In genomic region chr4:53456178-53456577, GRCh38 we compare ENCODE assay signal across 30 cellular contexts.
"Had no signal": no experiment of that assay in that cellular context is flagged by ENCODE, and none has a peak within 500 bp of the region (broad histone marks: within the 10 kb centered on the region; RNA-seq: fewer than 3 reads in every experiment).

No MANE protein-coding gene starts in this region.

- DNase-seq: activated CD4-positive, alpha-beta memory T cell treated with anti-CD3 and anti-CD28 coated beads, Interleukin-2, amount 10 ng/mL, durations not matched to agents 7 days and 5 days; activated CD4-positive, alpha-beta T cell treated with anti-CD3 and anti-CD28 coated beads for 1 hour; activated CD4-positive, alpha-beta T cell treated with anti-CD3 and anti-CD28 coated beads for 4 hours; activated CD4-positive, alpha-beta T cell treated with anti-CD3 and anti-CD28 coated beads, Interleukin-2, amount 10 ng/mL, durations not matched to agents 7 days and 5 days; activated CD4-positive, alpha-beta T cell treated with anti-CD3 and anti-CD28 coated beads, Interleukin-2, amount 50 U/mL, for 4 hours; activated CD8-positive, alpha-beta memory T cell treated with anti-CD3 and anti-CD28 coated beads, Interleukin-2, amount 50 U/mL, for 48 hours; activated gamma-delta T cell; activated naive CD4-positive, alpha-beta T cell; activated naive CD4-positive, alpha-beta T cell treated with anti-CD3 and anti-CD28 coated beads, Interleukin-2, amount 10 ng/mL, durations not matched to agents 7 days and 5 days; activated naive CD8-positive, alpha-beta T cell treated with anti-CD3 and anti-CD28 coated beads, Interleukin-2, amount 10 ng/mL, durations not matched to agents 7 days and 5 days; activated T-cell treated with anti-CD3 and anti-CD28 coated beads for 4 hours; activated T-cell treated with anti-CD3 and anti-CD28 coated beads, Interleukin-2, amount 50 U/mL, for 24 hours; activated T-cell treated with anti-CD3 and anti-CD28 coated beads, Interleukin-2, amount 50 U/mL, for 72 hours; central memory CD4-positive, alpha-beta T cell; cerebellar nuclear complex; colonic mucosa; effector CD8-positive, alpha-beta T cell; esophagus squamous epithelium; foreskin melanocyte; T-helper 2 cell had no signal

- H3K27me3 Mint-ChIP-seq: activated CD4-positive, alpha-beta memory T cell treated with anti-CD3 and anti-CD28 coated beads, Interleukin-2, amount 10 ng/mL, durations not matched to agents 7 days and 5 days; activated CD4-positive, alpha-beta T cell treated with anti-CD3 and anti-CD28 coated beads, Interleukin-2, amount 10 ng/mL, durations not matched to agents 7 days and 5 days; activated naive CD4-positive, alpha-beta T cell treated with anti-CD3 and anti-CD28 coated beads, Interleukin-2, amount 10 ng/mL, durations not matched to agents 7 days and 5 days; activated naive CD8-positive, alpha-beta T cell treated with anti-CD3 and anti-CD28 coated beads, Interleukin-2, amount 10 ng/mL, durations not matched to agents 7 days and 5 days; activated T-cell treated with anti-CD3 and anti-CD28 coated beads, Interleukin-2, amount 50 U/mL, for 24 hours had no signal

- FAIRE-seq: endometrium, endothelial cell of umbilical vein had no signal

- H3K4me1 Mint-ChIP-seq: activated CD4-positive, alpha-beta T cell treated with anti-CD3 and anti-CD28 coated beads, Interleukin-2, amount 10 ng/mL, durations not matched to agents 7 days and 5 days; activated naive CD4-positive, alpha-beta T cell treated with anti-CD3 and anti-CD28 coated beads, Interleukin-2, amount 10 ng/mL, durations not matched to agents 7 days and 5 days; activated naive CD8-positive, alpha-beta T cell treated with anti-CD3 and anti-CD28 coated beads, Interleukin-2, amount 10 ng/mL, durations not matched to agents 7 days and 5 days; WTC11 had no signal

- H3K9me3 ChIP-seq: ascending aorta, breast epithelium, colonic mucosa, esophagus squamous epithelium, gastroesophageal sphincter had no signal

- H3K4me1 ChIP-seq: ascending aorta, breast epithelium, colonic mucosa, esophagus squamous epithelium, gastroesophageal sphincter had no signal

- H3K27ac Mint-ChIP-seq: activated CD4-positive, alpha-beta memory T cell treated with anti-CD3 and anti-CD28 coated beads, Interleukin-2, amount 10 ng/mL, durations not matched to agents 7 days and 5 days; activated CD4-positive, alpha-beta T cell treated with anti-CD3 and anti-CD28 coated beads, Interleukin-2, amount 10 ng/mL, durations not matched to agents 7 days and 5 days; activated naive CD4-positive, alpha-beta T cell treated with anti-CD3 and anti-CD28 coated beads, Interleukin-2, amount 10 ng/mL, durations not matched to agents 7 days and 5 days; activated naive CD8-positive, alpha-beta T cell treated with anti-CD3 and anti-CD28 coated beads, Interleukin-2, amount 10 ng/mL, durations not matched to agents 7 days and 5 days; activated T-cell treated with anti-CD3 and anti-CD28 coated beads, Interleukin-2, amount 50 U/mL, for 24 hours; activated T-cell treated with anti-CD3 and anti-CD28 coated beads, Interleukin-2, amount 50 U/mL, for 72 hours; brain; WTC11 had no signal

- ATAC-seq: activated naive CD4-positive, alpha-beta T cell treated with anti-CD3 and anti-CD28 coated beads, Interleukin-2, amount 50 U/mL, for 72 hours; activated T-cell treated with anti-CD3 and anti-CD28 coated beads, Interleukin-2, amount 50 U/mL, for 72 hours; gastroesophageal sphincter; WTC11 had no signal

- H3K9me3 Mint-ChIP-seq: activated CD4-positive, alpha-beta memory T cell treated with anti-CD3 and anti-CD28 coated beads, Interleukin-2, amount 10 ng/mL, durations not matched to agents 7 days and 5 days; activated CD4-positive, alpha-beta T cell treated with anti-CD3 and anti-CD28 coated beads, Interleukin-2, amount 10 ng/mL, durations not matched to agents 7 days and 5 days; activated naive CD4-positive, alpha-beta T cell treated with anti-CD3 and anti-CD28 coated beads, Interleukin-2, amount 10 ng/mL, durations not matched to agents 7 days and 5 days; activated naive CD4-positive, alpha-beta T cell treated with anti-CD3 and anti-CD28 coated beads, Interleukin-2, amount 50 U/mL, for 72 hours; activated naive CD8-positive, alpha-beta T cell treated with anti-CD3 and anti-CD28 coated beads, Interleukin-2, amount 10 ng/mL, durations not matched to agents 7 days and 5 days; activated T-cell treated with anti-CD3 and anti-CD28 coated beads, Interleukin-2, amount 50 U/mL, for 24 hours; activated T-cell treated with anti-CD3 and anti-CD28 coated beads, Interleukin-2, amount 50 U/mL, for 72 hours; brain; WTC11 had no signal

- H3K27me3 ChIP-seq: ascending aorta, breast epithelium, cardiac muscle cell, colonic mucosa, esophagus squamous epithelium, gastroesophageal sphincter had no signal

- H3K27ac ChIP-seq: ascending aorta, breast epithelium, cardiac muscle cell, colonic mucosa, epithelial cell of prostate, esophagus squamous epithelium, gastroesophageal sphincter had no signal

- H3K4me3 Mint-ChIP-seq: activated CD4-positive, alpha-beta memory T cell treated with anti-CD3 and anti-CD28 coated beads, Interleukin-2, amount 10 ng/mL, durations not matched to agents 7 days and 5 days; activated CD4-positive, alpha-beta T cell treated with anti-CD3 and anti-CD28 coated beads, Interleukin-2, amount 10 ng/mL, durations not matched to agents 7 days and 5 days; activated naive CD4-positive, alpha-beta T cell treated with anti-CD3 and anti-CD28 coated beads, Interleukin-2, amount 10 ng/mL, durations not matched to agents 7 days and 5 days; activated naive CD8-positive, alpha-beta T cell treated with anti-CD3 and anti-CD28 coated beads, Interleukin-2, amount 10 ng/mL, durations not matched to agents 7 days and 5 days; activated T-cell treated with anti-CD3 and anti-CD28 coated beads, Interleukin-2, amount 50 U/mL, for 24 hours; activated T-cell treated with anti-CD3 and anti-CD28 coated beads, Interleukin-2, amount 50 U/mL, for 72 hours; brain; WTC11 had no signal

- H3K4me3 ChIP-seq: ascending aorta, breast epithelium, cardiac muscle cell, colonic mucosa, esophagus squamous epithelium, gastroesophageal sphincter had no signal
